8 cellular contexts compared by ENCODE assay signal in genomic region chrX:49163555-49164419, GRCh38. TPM values are rescaled to one million over a fixed set of nuclear protein-coding genes. Genes with fewer than 3 reads are reported as not detected.
DNase-seq lines count a peak whose midpoint lies in the region; ATAC-seq and TF ChIP-seq lines count a peak whose summit lies in the region.

No MANE protein-coding gene starts in this region.

- H3K27me3 Mint-ChIP-seq in glutamatergic neuron (ENCODE audit: unreplicated experiment): peaks cover 9% of the 10 kb centered on the region

- H3K36me3 Mint-ChIP-seq in activated naive CD4-positive, alpha-beta T cell treated with anti-CD3 and anti-CD28 coated beads, Interleukin-2, amount 50 U/mL, for 72 hours: no peaks in the 10 kb centered on the region
- H3K36me3 Mint-ChIP-seq in glutamatergic neuron (ENCODE audit: unreplicated experiment): no peaks in the 10 kb centered on the region

- TF ChIP-seq POLR2A in thyroid gland (IDR thresholded peaks at IDR 0.05): peak in 1 of 2 donors; percentile 85

- H3K27me3 ChIP-seq in DND-41 (ENCODE audit: insufficient read depth, low read length, poor library complexity) (no peaks in the 10 kb centered on the region), MM.1S (replicated peaks; ENCODE audit: insufficient read depth, low read length) (no peaks in the 10 kb centered on the region), osteoblast (ENCODE audit: insufficient read depth, low read length) (no peaks in the 10 kb centered on the region), thyroid gland (no peaks in the 10 kb centered on the region)

- peak overlapping the region; percentile 87 for H2AFZ ChIP-seq in DND-41 (ENCODE audit: low read depth, low read length)
- peak overlapping the region; percentile 70 for H2AFZ ChIP-seq in MM.1S (ENCODE audit: low read length)
- H2AFZ ChIP-seq in osteoblast (ENCODE audit: low read length): peak overlapping the region; percentile 74

- H3K4me3 ChIP-seq in DND-41 (ENCODE audit: low read depth in 1 of 2, low read length in 2 of 2) (peak overlapping the region in 1 of 2 experiments; percentile 59; a peak in 2 of 4 replicates), MM.1S (ENCODE audit: low read length) (peak overlapping the region; percentile 60), SK-N-MC (peak overlapping the region; percentile 77), osteoblast (ENCODE audit: insufficient read depth, low read length) (peak overlapping the region; percentile 65), thyroid gland (replicated peaks in 1 of 3) (peak overlapping the region in 1 of 3 donors; percentile 27)

- H3F3A ChIP-seq in MM.1S (ENCODE audit: insufficient read depth, low read length): peaks cover 21% of the 10 kb centered on the region

- TF ChIP-seq CTCF in DND-41 (IDR thresholded peaks at IDR 0.05; ENCODE audit: borderline replicate concordance, extremely low read depth, low read length, poor library complexity, severe bottlenecking) (peak; percentile 85), MM.1S (IDR thresholded peaks at IDR 0.05; ENCODE audit: low read length) (peak; percentile 53), glutamatergic neuron (IDR thresholded peaks at IDR 0.05; ENCODE audit: partially characterized antibody, unreplicated experiment) (peak; percentile 84), osteoblast (IDR thresholded peaks at IDR 0.05; ENCODE audit: extremely low read depth, low read depth, low read length) (peak; percentile 47), thyroid gland (IDR thresholded peaks at IDR 0.05) (peak in 5 of 6 experiments; percentile 27 to 91 (median 78))

- H3K36me3 ChIP-seq in DND-41 (ENCODE audit: insufficient read depth, low read length) (no peaks in the 10 kb centered on the region), MM.1S (replicated peaks; ENCODE audit: insufficient read depth, low read length) (no peaks in the 10 kb centered on the region), SK-N-MC (ENCODE audit: insufficient read depth, low read length) (no peaks in the 10 kb centered on the region), osteoblast (ENCODE audit: insufficient read depth, low read length) (no peaks in the 10 kb centered on the region), thyroid gland (no peaks in the 10 kb centered on the region)

- peaks cover 5% of the 10 kb centered on the region for H3K4me1 Mint-ChIP-seq in glutamatergic neuron (ENCODE audit: low read depth, unreplicated experiment)

- 10 to 14% methylated on average over 13 of the region's 69 CpGs for WGBS in thyroid gland, 2 donors

- H3K9ac ChIP-seq in DND-41 (ENCODE audit: low read depth, low read length): peak overlapping the region; percentile 68
- H3K9ac ChIP-seq in MM.1S (ENCODE audit: low read length): peak overlapping the region; percentile 80
- H3K9ac ChIP-seq in SK-N-MC (ENCODE audit: insufficient read length): peak overlapping the region; percentile 76

- H3K27ac Mint-ChIP-seq in activated naive CD4-positive, alpha-beta T cell treated with anti-CD3 and anti-CD28 coated beads, Interleukin-2, amount 50 U/mL, for 72 hours: peak overlapping the region; percentile 86 to 94
- peak overlapping the region; percentile 92 for H3K27ac Mint-ChIP-seq in glutamatergic neuron (ENCODE audit: unreplicated experiment)

- no peaks in the 10 kb centered on the region for H3K9me2 ChIP-seq in MM.1S (replicated peaks; ENCODE audit: insufficient read depth, low read length)

- DNase-seq in DND-41 (peak; percentile 86), H4 (ENCODE audit: low spot score) (peak; percentile 71), MM.1S (peak; percentile 73), SK-N-MC (ENCODE audit: low read depth, low spot score) (no peak), glutamatergic neuron (peak; percentile 82), osteoblast (ENCODE audit: insufficient read length, low spot score, missing footprints) (peak; percentile 95), thyroid gland (peak; percentile 82 to 84)
- DNase-seq in activated naive CD4-positive, alpha-beta T cell treated with anti-CD3 and anti-CD28 coated beads, Interleukin-2, amount 50 U/mL, for 72 hours (ENCODE audit: low spot score in 2 of 2): peak; percentile 78 to 84

- H3K9me3 Mint-ChIP-seq in activated naive CD4-positive, alpha-beta T cell treated with anti-CD3 and anti-CD28 coated beads, Interleukin-2, amount 50 U/mL, for 72 hours: no peaks in the 10 kb centered on the region
- H3K9me3 Mint-ChIP-seq in glutamatergic neuron (ENCODE audit: unreplicated experiment): no peaks in the 10 kb centered on the region

- no peaks in the 10 kb centered on the region for H3K79me2 ChIP-seq in DND-41 (ENCODE audit: insufficient read depth, low read length)
- no peaks in the 10 kb centered on the region for H3K79me2 ChIP-seq in MM.1S (ENCODE audit: low read length)
- H3K79me2 ChIP-seq in osteoblast (ENCODE audit: insufficient read depth, low read length): no peaks in the 10 kb centered on the region

- H4K20me1 ChIP-seq in DND-41 (ENCODE audit: insufficient read depth, low read length) (no peaks in the 10 kb centered on the region), MM.1S (ENCODE audit: insufficient read depth, low read length) (no peaks in the 10 kb centered on the region), osteoblast (ENCODE audit: insufficient read depth, low read length) (no peaks in the 10 kb centered on the region)

- H3K27ac ChIP-seq in DND-41 (ENCODE audit: low read length): peak overlapping the region; percentile 89
- H3K27ac ChIP-seq in MM.1S (ENCODE audit: low read length): peak overlapping the region; percentile 62; the same call in 1 of the 2 replicates
- peak overlapping the region; percentile 91 for H3K27ac ChIP-seq in SK-N-MC
- H3K27ac ChIP-seq in osteoblast (ENCODE audit: low read depth, low read length): peak overlapping the region; percentile 58
- H3K27ac ChIP-seq in thyroid gland: peak overlapping the region; percentile 91 to 95 (median 93)

- intact Hi-C loops in thyroid gland (cut with DNase I): no loop called here

- H3K9me3 ChIP-seq in DND-41 (ENCODE audit: insufficient read depth, low read length, severe bottlenecking): no peaks in the 10 kb centered on the region
- H3K9me3 ChIP-seq in MM.1S (replicated peaks; ENCODE audit: insufficient read depth, low read length): no peaks in the 10 kb centered on the region
- H3K9me3 ChIP-seq in SK-N-MC (ENCODE audit: low read depth, low read length): no peaks in the 10 kb centered on the region
- H3K9me3 ChIP-seq in osteoblast (ENCODE audit: low read depth, low read length): no peaks in the 10 kb centered on the region
- H3K9me3 ChIP-seq in thyroid gland: no peaks in the 10 kb centered on the region

- H3K4me2 ChIP-seq in DND-41 (ENCODE audit: insufficient read depth, low read length) (peak overlapping the region; percentile 70), MM.1S (ENCODE audit: low read depth, low read length) (peak overlapping the region; percentile 68), osteoblast (ENCODE audit: insufficient read depth, low read length) (peak overlapping the region; percentile 69)

- H3K4me1 ChIP-seq in DND-41 (ENCODE audit: insufficient read depth, low read length) (peaks cover 53% of the 10 kb centered on the region), MM.1S (ENCODE audit: low read length) (0 out of 2 replicates have a peak, but pooled peaks cover 5% of the 10 kb centered on the region), osteoblast (ENCODE audit: insufficient read depth, low read length) (peaks cover 12% of the 10 kb centered on the region), thyroid gland (peaks cover 7 to 12% of the 10 kb centered on the region in 2 donors)

- H3K4me3 Mint-ChIP-seq in glutamatergic neuron (ENCODE audit: unreplicated experiment): peak overlapping the region; percentile 83

- peak; percentile 73 for ATAC-seq in DND-41 (ENCODE audit: insufficient read depth, low read depth)
- peak; percentile 56 to 78 for ATAC-seq in activated naive CD4-positive, alpha-beta T cell treated with anti-CD3 and anti-CD28 coated beads, Interleukin-2, amount 50 U/mL, for 72 hours

RNA-seq across cellular contexts. Expression of gene MAGIX, which starts 1.2 kb away (rescaled TPM):
- 0.48 and 2.3 TPM in 2 replicates for total RNA-seq in H4 (2014; rRNA removed; shearing (Covaris generic))
- 1 to 10 TPM; 1.2 to 3.6 TPM for total RNA-seq in activated naive CD4-positive, alpha-beta T cell treated with anti-CD3 and anti-CD28 coated beads, Interleukin-2, amount 50 U/mL, for 72 hours
- total RNA-seq in glutamatergic neuron (ENCODE audit: unreplicated experiment) (2.7 TPM), osteoblast (1.2 and 1.8 TPM in 2 replicates), thyroid gland (10 to 100 TPM; 16.5 to 40.9 (median 27.5) TPM)

RNA-seq across cellular contexts. Expression of gene PLP2, which starts 7.9 kb away (rescaled TPM):
- total RNA-seq in H4 (2014; rRNA removed; shearing (Covaris generic)): 94.5 and 137 TPM in 2 replicates
- total RNA-seq in activated naive CD4-positive, alpha-beta T cell treated with anti-CD3 and anti-CD28 coated beads, Interleukin-2, amount 50 U/mL, for 72 hours: 100 to 1,000 TPM; 142 to 169 TPM
- total RNA-seq in glutamatergic neuron (ENCODE audit: unreplicated experiment): 12.2 TPM
- 19.7 and 21.0 TPM in 2 replicates for total RNA-seq in osteoblast
- total RNA-seq in thyroid gland: 10 to 100 TPM in 3 of 4 donors, 1 to 10 TPM in 1; 6.2 to 25.7 (median 14.6) TPM

RNA-seq across cellular contexts. Expression of gene PRICKLE3, which starts 22.4 kb away (rescaled TPM):
- 2.5 and 6.8 TPM in 2 replicates for total RNA-seq in H4 (2014; rRNA removed; shearing (Covaris generic))
- 10 to 100 TPM; 22.8 to 27.3 TPM for total RNA-seq in activated naive CD4-positive, alpha-beta T cell treated with anti-CD3 and anti-CD28 coated beads, Interleukin-2, amount 50 U/mL, for 72 hours
- total RNA-seq in glutamatergic neuron (ENCODE audit: unreplicated experiment) (1.6 TPM), osteoblast (6.9 and 7.7 TPM in 2 replicates), thyroid gland (10 to 100 TPM in 1 of 4 donors, 1 to 10 TPM in 3; 8.1 to 22.4 (median 9.6) TPM)

RNA-seq across cellular contexts. Expression of gene SYP, which starts 36.2 kb away (rescaled TPM):
- 0.19 TPM in 1 of 2 replicates, not detected in the other for total RNA-seq in H4 (2014; rRNA removed; shearing (Covaris generic))
- total RNA-seq in activated naive CD4-positive, alpha-beta T cell treated with anti-CD3 and anti-CD28 coated beads, Interleukin-2, amount 50 U/mL, for 72 hours: 10 to 100 TPM; 11.2 to 69.3 TPM
- total RNA-seq in glutamatergic neuron (ENCODE audit: unreplicated experiment): 291 TPM
- total RNA-seq in osteoblast: 0.29 and 0.36 TPM in 2 replicates
- 1 to 10 TPM; 1.9 to 4.8 (median 2.7) TPM for total RNA-seq in thyroid gland

RNA-seq across cellular contexts. Expression of gene GPKOW, which starts 40.3 kb away (rescaled TPM):
- total RNA-seq in H4 (2014; rRNA removed; shearing (Covaris generic)): 18.1 and 24.6 TPM in 2 replicates
- 10 to 100 TPM; 15.6 to 24.5 TPM for total RNA-seq in activated naive CD4-positive, alpha-beta T cell treated with anti-CD3 and anti-CD28 coated beads, Interleukin-2, amount 50 U/mL, for 72 hours
- total RNA-seq in glutamatergic neuron (ENCODE audit: unreplicated experiment) (20.6 TPM), osteoblast (12.4 and 14.1 TPM in 2 replicates), thyroid gland (10 to 100 TPM; 24.3 to 32.5 (median 28.0) TPM)
